ENCODE assay signal across 18 cellular contexts in genomic region chr21:14526816-14527689, GRCh38. TPM values are rescaled to one million over a fixed set of nuclear protein-coding genes. Genes with fewer than 3 reads are reported as not detected.
A peak's percentile ranks its signal among the peaks of the same experiment; 100 is the strongest.
DNase-seq lines count a peak whose midpoint lies in the region; ATAC-seq, FAIRE-seq and TF ChIP-seq lines count a peak whose summit lies in the region.
"Had no signal": no experiment of that assay in that cellular context is flagged by ENCODE, and none has a peak within 500 bp of the region (broad histone marks: within the 10 kb centered on the region; RNA-seq: fewer than 3 reads in every experiment).

No MANE protein-coding gene starts in this region.

- no peaks in the 10 kb centered on the region for H3K9me3 ChIP-seq in HepG2 (ENCODE audit: low read length)
- no peaks in the 10 kb centered on the region for H3K9me3 ChIP-seq in right lobe of liver
- no peaks in the 10 kb centered on the region for H3K9me3 ChIP-seq in OCI-LY7 (ENCODE audit: low read length)
- H3K9me3 ChIP-seq in upper lobe of right lung: no peaks in the 10 kb centered on the region
- H3K9me3 ChIP-seq: BE2C, colonic mucosa had no signal

- no TSS peak for BruUV-seq in HepG2 (replicated peaks; lab: Mats Ljungman, UMichigan)
- BruUV-seq in OCI-LY7 (replicated peaks; lab: Mats Ljungman, UMichigan): no TSS peak

- TF ChIP-seq POLR2A in HepG2 (IDR thresholded peaks at IDR 0.05; ENCODE audit: insufficient read depth in 1 of 2, low read depth in 2 of 2, low read length in 2 of 2): no peak
- TF ChIP-seq POLR2A in right lobe of liver (IDR thresholded peaks at IDR 0.05): no peak

- no peaks in the 10 kb centered on the region for H3K27me3 Mint-ChIP-seq in central memory CD8-positive, alpha-beta T cell

- CTCF ChIA-PET in HepG2 (lab: Yijun Ruan, JAX; ENCODE audit: low intra/inter-chr PET ratio, low total read pairs) (no interaction called here), OCI-LY7 (lab: Charles Lee; ENCODE audit: unreplicated experiment) (no interaction called here)

- in situ Hi-C loops in HepG2 (cut with HindIII; ENCODE audit: extremely low pct_ligation_motif_present, low pct_unique_long_range_greater_than_20kb): no loop called here

- ATAC-seq in HepG2 (no peak), right lobe of liver (no peak), upper lobe of right lung (no peak)
- ATAC-seq in central memory CD8-positive, alpha-beta T cell (replicated peaks; ENCODE audit: extremely low read depth, poor library complexity, severe bottlenecking): peak; percentile 44

- intact Hi-C loops in HepG2 (cut with micrococcal nuclease; ENCODE audit: unreplicated experiment): no loop called here
- intact Hi-C loops in right lobe of liver (cut with DNase I): no loop called here
- intact Hi-C loops in OCI-LY7 (cut with micrococcal nuclease; ENCODE audit: unreplicated experiment): loop anchor here (5.0 kb wide), 1 partner anchor 210 kb away; no protein-coding TSS in a partner anchor
- intact Hi-C loops in upper lobe of right lung (cut with DNase I): no loop called here

- no peaks in the 10 kb centered on the region for H3K9me2 ChIP-seq in OCI-LY7 (ENCODE audit: insufficient read depth, low read length)

- H3K4me1 ChIP-seq in HepG2 (ENCODE audit: insufficient read depth, low read length): no peaks in the 10 kb centered on the region
- no peaks in the 10 kb centered on the region for H3K4me1 ChIP-seq in right lobe of liver
- no peaks in the 10 kb centered on the region for H3K4me1 ChIP-seq in OCI-LY7 (ENCODE audit: insufficient read depth, low read length, poor library complexity, severe bottlenecking)
- peaks cover 4% of the 10 kb centered on the region for H3K4me1 ChIP-seq in upper lobe of right lung
- H3K4me1 ChIP-seq: BE2C, colonic mucosa had no signal

- H3K4me1 Mint-ChIP-seq in central memory CD8-positive, alpha-beta T cell: peaks cover 46% of the 10 kb centered on the region

- POLR2A ChIA-PET in HepG2 (lab: Yijun Ruan, JAX): no interaction called here
- POLR2A ChIA-PET in OCI-LY7 (lab: Charles Lee): interaction anchor here (0.5 to 5.4 kb wide), 12 partner anchors 11 to 838 kb away, joined by 3 to 35 read pairs (median 4); no protein-coding TSS in a partner anchor

- H4K20me1 ChIP-seq in HepG2 (ENCODE audit: insufficient read depth, low read length) (no peaks in the 10 kb centered on the region), OCI-LY7 (ENCODE audit: insufficient read depth, low read length) (no peaks in the 10 kb centered on the region)

- peak overlapping the region; percentile 93 for H3K27ac Mint-ChIP-seq in central memory CD8-positive, alpha-beta T cell (ENCODE audit: low read depth)
- H3K27ac Mint-ChIP-seq: nephron progenitor cell had no signal

- TF ChIP-seq CTCF in HepG2 (CRISPR knock-in tag; IDR thresholded peaks at IDR 0.05) (no peak), right lobe of liver (IDR thresholded peaks at IDR 0.05) (no peak), OCI-LY7 (conservative IDR thresholded peaks at IDR 0.05; ENCODE audit: low read length) (no peak), upper lobe of right lung (IDR thresholded peaks at IDR 0.05) (no peak)

- H3K79me2 ChIP-seq in HepG2 (ENCODE audit: insufficient read depth, low read length) (no peaks in the 10 kb centered on the region), OCI-LY7 (ENCODE audit: insufficient read depth, low read depth, low read length) (no peaks in the 10 kb centered on the region)

- H3K4me3 ChIP-seq in HepG2 (replicated peaks in 1 of 3; ENCODE audit: insufficient read depth in 1 of 3, low read depth in 2 of 3, low read length in 3 of 3): no peak overlapping the region
- no peak overlapping the region for H3K4me3 ChIP-seq in right lobe of liver
- H3K4me3 ChIP-seq in OCI-LY7 (ENCODE audit: low read depth, low read length, poor library complexity, severe bottlenecking): no peak overlapping the region
- no peak overlapping the region for H3K4me3 ChIP-seq in upper lobe of right lung
- H3K4me3 ChIP-seq: colonic mucosa, skin epidermis had no signal

- FAIRE-seq in HepG2 (lab: Jason Lieb, UNC): no peak
- FAIRE-seq: H54, islet of Langerhans, RCC 7860, TTC549 had no signal

- H3K9ac ChIP-seq in HepG2 (ENCODE audit: insufficient read depth, low read depth, low read length): no peak overlapping the region

- peaks cover 3% of the 10 kb centered on the region for H3K36me3 Mint-ChIP-seq in central memory CD8-positive, alpha-beta T cell (ENCODE audit: insufficient read depth)

- no peak for TF ChIP-seq EP300 in HepG2 (IDR thresholded peaks at IDR 0.05; ENCODE audit: low read depth in 2 of 2, low read length in 2 of 2)
- TF ChIP-seq EP300 in HepG2 (CRISPR knock-in tag; IDR thresholded peaks at IDR 0.05; ENCODE audit: borderline replicate concordance): no peak

- no peak overlapping the region for H2AFZ ChIP-seq in HepG2 (ENCODE audit: low read length)
- H2AFZ ChIP-seq in OCI-LY7 (ENCODE audit: low read length): peak overlapping the region; percentile 71

- H3K9me3 Mint-ChIP-seq in central memory CD8-positive, alpha-beta T cell: no peaks in the 10 kb centered on the region
- H3K9me3 Mint-ChIP-seq: nephron progenitor cell had no signal

- no peaks in the 10 kb centered on the region for H3K27me3 ChIP-seq in HepG2 (ENCODE audit: control insufficient read depth in 1 of 2, insufficient read depth in 2 of 2, low read length in 2 of 2)
- no peaks in the 10 kb centered on the region for H3K27me3 ChIP-seq in right lobe of liver
- no peaks in the 10 kb centered on the region for H3K27me3 ChIP-seq in upper lobe of right lung
- H3K27me3 ChIP-seq: BE2C, colonic mucosa had no signal

- 0% methylated on average over 10 of the region's 10 CpGs for WGBS in HepG2 (ENCODE audit: low lambda C conversion rate)
- WGBS in right lobe of liver (ENCODE audit: insufficient coverage, low coverage, low lambda C conversion rate, missing lambda C conversion rate): 34% methylated on average over 10 of the region's 10 CpGs

- no peak for TF ChIP-seq RAD21 in HepG2 (CRISPR knock-in tag; IDR thresholded peaks at IDR 0.05)

- peak overlapping the region; percentile 73 for H3K4me3 Mint-ChIP-seq in central memory CD8-positive, alpha-beta T cell
- H3K4me3 Mint-ChIP-seq: nephron progenitor cell had no signal

- H3K27ac ChIP-seq in HepG2 (ENCODE audit: extremely low read length, insufficient read depth, low read length) (no peak overlapping the region), right lobe of liver (no peak overlapping the region), OCI-LY7 (ENCODE audit: low read depth, low read length, poor library complexity, severe bottlenecking) (no peak overlapping the region), upper lobe of right lung (peak overlapping the region; percentile 14)
- H3K27ac ChIP-seq: colonic mucosa had no signal

- H3K36me3 ChIP-seq in HepG2 (replicated peaks in 1 of 2; ENCODE audit: control insufficient read depth in 1 of 2, insufficient read depth in 2 of 2, low read length in 2 of 2) (no peaks in the 10 kb centered on the region), right lobe of liver (no peaks in the 10 kb centered on the region), OCI-LY7 (ENCODE audit: insufficient read depth, low read length) (no peaks in the 10 kb centered on the region), upper lobe of right lung (no peaks in the 10 kb centered on the region)
- H3K36me3 ChIP-seq: BE2C, colonic mucosa had no signal

- DNase-seq in HepG2 (ENCODE audit: low spot score): no peak
- DNase-seq in right lobe of liver: no peak
- no peak for DNase-seq in OCI-LY7 (ENCODE audit: low spot score)
- no peak for DNase-seq in central memory CD8-positive, alpha-beta T cell (ENCODE audit: low spot score in 2 of 2)
- DNase-seq in upper lobe of right lung: no peak
- no peak for DNase-seq in GM19238 (ENCODE audit: insufficient read length, low spot score)
- DNase-seq in DMS153 (lab: John Stamatoyannopoulos, UW): no peak
- no peak for DNase-seq in COR-L47 (lab: John Stamatoyannopoulos, UW)
- DNase-seq: activated gamma-delta T cell, BE2C, colonic mucosa, NCI-H2081 treated with DMSO at 0.1 percent for 48 hours, nephron progenitor cell had no signal

- no peak overlapping the region for H3K4me2 ChIP-seq in HepG2 (ENCODE audit: low read depth, low read length)
- peak overlapping the region; percentile 2; the same call in 1 of the 2 replicates for H3K4me2 ChIP-seq in OCI-LY7 (ENCODE audit: low read length)

TF ChIP-seq in HepG2, 621 proteins besides CTCF, POLR2A, EP300 and RAD21 (continues in another document):
- no peak for TF ChIP-seq ZSCAN25 (CRISPR knock-in tag; IDR thresholded peaks at IDR 0.05)
- peak; percentile 53; the same call in 1 of the 2 replicates for TF ChIP-seq RAD51 (IDR thresholded peaks at IDR 0.05; ENCODE audit: borderline replicate concordance)
- no peak for TF ChIP-seq CENPBD1 (CRISPR knock-in tag; IDR thresholded peaks at IDR 0.05; ENCODE audit: borderline replicate concordance, low read depth)

RNA-seq across cellular contexts. Expression of gene SAMSN1, which starts 19.1 kb away (rescaled TPM):
- total RNA-seq in HepG2 (2016; rRNA removed; fragmentation: Illumina TruSeq; extraction: Trizol) (not detected in 2 replicates), right lobe of liver (1 to 10 TPM; 1.2 to 7.4 (median 3.0) TPM), OCI-LY7 (2022) (2.8 and 4.1 TPM in 2 replicates), upper lobe of right lung (18.2 TPM)
- not detected in 2 replicates for total RNA-seq in HepG2 (2016; cell fraction: cytosol; rRNA removed; fragmentation: Illumina TruSeq; extraction: Trizol; ENCODE audit: low read depth)
- total RNA-seq in HepG2 (2016; cell fraction: insoluble cytoplasmic fraction; rRNA removed; fragmentation: Illumina TruSeq; extraction: Trizol): not detected in 2 replicates
- total RNA-seq in HepG2 (2016; cell fraction: membrane; rRNA removed; fragmentation: Illumina TruSeq; extraction: Trizol): not detected in 2 replicates
- total RNA-seq in HepG2 (2016; cell fraction: nucleus; rRNA removed; fragmentation: Illumina TruSeq; extraction: Trizol): not detected in 2 replicates
- 0.09 and 0.12 TPM in 2 replicates for polyA plus RNA-seq in HepG2 (2011; rRNA removed)
- polyA plus RNA-seq in HepG2 (2011; cell fraction: cytosol; rRNA removed): not detected in 2 replicates
- 0.06 and 0.17 TPM in 2 replicates for polyA plus RNA-seq in HepG2 (2011; cell fraction: nucleus; rRNA removed)
- polyA plus RNA-seq in HepG2 (2012): 0.07 TPM in 1 of 2 replicates, not detected in the other
- polyA plus RNA-seq in HepG2 (2016; cell fraction: cytosol; fragmentation: Illumina TruSeq; extraction: Trizol; ENCODE audit: low read depth): not detected in 2 replicates
- not detected in 2 replicates for polyA plus RNA-seq in HepG2 (2016; cell fraction: insoluble cytoplasmic fraction; fragmentation: Illumina TruSeq; extraction: Trizol; ENCODE audit: low read depth)
- not detected in 2 replicates for polyA plus RNA-seq in HepG2 (2016; cell fraction: membrane; fragmentation: Illumina TruSeq; extraction: Trizol; ENCODE audit: low read depth)
- 0.26 TPM in 1 of 2 replicates, not detected in the other for polyA plus RNA-seq in HepG2 (2016; cell fraction: nucleus; fragmentation: Illumina TruSeq; extraction: Trizol; ENCODE audit: insufficient read depth, low read depth)
- polyA minus RNA-seq in HepG2 (2011; rRNA and poly(A)+ RNA removed; ENCODE audit: low replicate concordance): 0.37 TPM in 1 of 2 replicates, not detected in the other
- not detected in 2 replicates for polyA minus RNA-seq in HepG2 (2011; cell fraction: cytosol; rRNA and poly(A)+ RNA removed)
- not detected in 2 replicates for polyA minus RNA-seq in HepG2 (2011; cell fraction: nucleus; rRNA and poly(A)+ RNA removed)
- not detected in 2 replicates for total RNA-seq in OCI-LY7 (2014; rRNA removed; shearing (Covaris generic))
